30 cellular contexts compared by ENCODE assay signal in the genomic region with DNA sequence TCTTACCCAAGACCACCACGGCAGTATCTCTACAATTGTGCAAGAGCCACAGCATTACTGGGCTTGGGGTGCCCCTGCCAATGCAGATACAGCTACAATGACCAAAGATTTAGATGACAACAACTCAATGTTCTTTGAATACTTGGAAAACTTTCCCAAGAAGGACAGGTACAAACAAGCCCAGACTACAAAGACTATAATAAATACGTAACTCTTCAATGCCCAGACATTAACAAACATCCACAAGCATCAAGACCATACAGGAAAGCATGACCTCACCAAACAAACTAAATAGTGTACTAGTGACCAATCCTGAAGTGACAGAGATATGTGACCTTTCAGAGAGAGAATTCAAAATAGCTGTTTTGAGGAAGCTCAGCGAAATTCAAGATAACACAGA.
"Had no signal": no experiment of that assay in that cellular context is flagged by ENCODE, and none has a peak within 500 bp of the region (broad histone marks: within the 10 kb centered on the region; RNA-seq: fewer than 3 reads in every experiment).

No MANE protein-coding gene starts in this region.

- H3K27me3 Mint-ChIP-seq: activated CD8-positive, alpha-beta T cell treated with anti-CD3 and anti-CD28 coated beads for 36 hours; activated naive CD8-positive, alpha-beta T cell treated with anti-CD3 and anti-CD28 coated beads for 36 hours; activated T-helper 17 cell treated with anti-CD3 and anti-CD28 coated beads, Interleukin-2, amount 50 U/mL, for 72 hours; effector memory CD8-positive, alpha-beta T cell; naive B cell; stimulated activated naive B cell treated with anti-CD40 and anti-IgM and Interleukin-4, amounts not matched to agents 10 μg/mL and 1 μg/mL and 100 μg/mL, for 72 hours had no signal

- DNase-seq: activated CD4-positive, alpha-beta T cell treated with anti-CD3 and anti-CD28 coated beads, Interleukin-2, amount 50 U/mL, for 1 hour; activated CD4-positive, CD25-positive, alpha-beta regulatory T cell treated with anti-CD3 and anti-CD28 coated beads, Interleukin-2, amount 50 U/mL, for 72 hours; activated CD8-positive, alpha-beta T cell treated with anti-CD3 and anti-CD28 coated beads for 36 hours; activated gamma-delta T cell treated with Interleukin-2 at 50 U/mL for 16 hours; activated naive CD8-positive, alpha-beta T cell treated with anti-CD3 and anti-CD28 coated beads for 36 hours; activated T-cell treated with anti-CD3 and anti-CD28 coated beads, Interleukin-2, amount 50 U/mL, for 4 hours; adrenal gland; aorta; body of pancreas; cortex of kidney; effector memory CD8-positive, alpha-beta T cell; head of caudate nucleus; hippocampal formation; kidney; left colon; naive B cell; nephron progenitor cell; stimulated activated CD4-positive, alpha-beta T cell treated with anti-CD3 and anti-CD28 coated beads, Interleukin-15, amount 100 ng/mL, for 24 hours; stimulated activated CD4-positive, alpha-beta T cell treated with anti-CD3 and anti-CD28 coated beads, Interleukin-2, amount 100 ng/mL, for 24 hours; stimulated activated naive B cell treated with anti-CD40 and anti-IgM and Interleukin-4, amounts not matched to agents 10 μg/mL and 1 μg/mL and 100 μg/mL, for 72 hours; stomach; T-helper 2 cell; thyroid gland; upper lobe of right lung had no signal

- H3K4me3 Mint-ChIP-seq: activated CD8-positive, alpha-beta T cell treated with anti-CD3 and anti-CD28 coated beads for 36 hours; activated naive CD8-positive, alpha-beta T cell treated with anti-CD3 and anti-CD28 coated beads for 36 hours; activated T-cell treated with anti-CD3 and anti-CD28 coated beads, Interleukin-2, amount 50 U/mL, for 4 hours; activated T-helper 17 cell treated with anti-CD3 and anti-CD28 coated beads, Interleukin-2, amount 50 U/mL, for 72 hours; effector memory CD8-positive, alpha-beta T cell; mesothelial cell of epicardium; nephron progenitor cell; stimulated activated naive B cell treated with anti-CD40 and anti-IgM and Interleukin-4, amounts not matched to agents 10 μg/mL and 1 μg/mL and 100 μg/mL, for 72 hours had no signal

- H3K4me1 Mint-ChIP-seq: activated naive CD8-positive, alpha-beta T cell treated with anti-CD3 and anti-CD28 coated beads for 36 hours; activated T-helper 17 cell treated with anti-CD3 and anti-CD28 coated beads, Interleukin-2, amount 50 U/mL, for 72 hours; naive B cell; stimulated activated naive B cell treated with anti-CD40 and anti-IgM and Interleukin-4, amounts not matched to agents 10 μg/mL and 1 μg/mL and 100 μg/mL, for 72 hours had no signal

- FAIRE-seq: endothelial cell of umbilical vein, kidney had no signal

- H3K4me2 ChIP-seq: smooth muscle cell had no signal

- H3K4me3 ChIP-seq: adrenal gland, body of pancreas, prostate gland, smooth muscle cell, stomach, thyroid gland, upper lobe of right lung had no signal

- H3K4me1 ChIP-seq: prostate gland, upper lobe of right lung had no signal

- H3K27me3 ChIP-seq: adrenal gland, body of pancreas, neutrophil, stomach, thyroid gland, upper lobe of right lung had no signal

- H3K36me3 ChIP-seq: adrenal gland, neutrophil, prostate gland, thyroid gland, upper lobe of right lung had no signal

- ATAC-seq: activated CD8-positive, alpha-beta T cell treated with anti-CD3 and anti-CD28 coated beads for 36 hours; activated T-cell treated with anti-CD3 and anti-CD28 coated beads, Interleukin-2, amount 50 U/mL, for 4 hours; activated T-helper 17 cell treated with anti-CD3 and anti-CD28 coated beads, Interleukin-2, amount 50 U/mL, for 72 hours; body of pancreas; effector memory CD8-positive, alpha-beta T cell; left colon; stimulated activated naive B cell treated with anti-CD40 and anti-IgM and Interleukin-4, amounts not matched to agents 10 μg/mL and 1 μg/mL and 100 μg/mL, for 72 hours had no signal

- H3K27ac Mint-ChIP-seq: activated CD8-positive, alpha-beta T cell treated with anti-CD3 and anti-CD28 coated beads for 36 hours; activated naive CD8-positive, alpha-beta T cell treated with anti-CD3 and anti-CD28 coated beads for 36 hours; activated T-helper 17 cell treated with anti-CD3 and anti-CD28 coated beads, Interleukin-2, amount 50 U/mL, for 72 hours; mesothelial cell of epicardium; nephron progenitor cell; stimulated activated naive B cell treated with anti-CD40 and anti-IgM and Interleukin-4, amounts not matched to agents 10 μg/mL and 1 μg/mL and 100 μg/mL, for 72 hours had no signal

- H3K9me3 ChIP-seq: adrenal gland, body of pancreas, neutrophil, prostate gland, thyroid gland, upper lobe of right lung had no signal

- H3K27ac ChIP-seq: body of pancreas, neutrophil, prostate gland, upper lobe of right lung had no signal
